In the genomic region with DNA sequence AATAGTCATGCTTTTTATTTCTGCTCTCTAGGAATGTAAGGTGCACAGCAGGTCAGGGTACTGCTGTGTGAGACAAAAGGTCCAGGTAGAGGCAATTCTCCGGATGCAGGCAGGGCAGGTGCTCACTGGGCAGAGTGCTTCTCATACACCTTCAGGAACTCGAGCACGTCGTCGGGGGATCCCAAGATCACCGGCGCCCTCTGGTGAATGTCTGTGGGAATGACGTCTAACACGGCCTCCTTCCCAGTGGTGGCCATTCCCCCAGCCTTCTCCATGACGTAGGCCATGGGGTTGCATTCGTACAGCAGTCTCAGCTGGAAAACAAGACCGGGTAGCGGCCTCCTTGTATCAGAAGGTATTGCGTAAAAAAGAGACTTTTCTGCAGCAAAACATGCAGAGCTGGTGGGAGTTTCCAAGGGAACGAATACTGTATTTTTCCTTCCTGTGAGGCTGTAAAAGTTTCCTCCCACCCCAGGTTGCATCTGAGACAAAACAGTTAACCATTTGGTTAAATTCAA, we compare ENCODE assay signal across 8 cellular contexts. TPM values are rescaled to one million over a fixed set of nuclear protein-coding genes. Genes with fewer than 3 reads are reported as not detected.
A peak's percentile ranks its signal among the peaks of the same experiment; 100 is the strongest.
DNase-seq lines count a peak whose midpoint lies in the region; ATAC-seq and TF ChIP-seq lines count a peak whose summit lies in the region.

No MANE protein-coding gene starts in this region.

- no peaks in the 10 kb centered on the region for H3K9me3 ChIP-seq in OCI-LY1 (ENCODE audit: low read length)

- DNase-seq in DMS 273 (lab: John Stamatoyannopoulos, UW; ENCODE audit: unreplicated experiment) (peak; percentile 75), fibroblast of mammary gland (ENCODE audit: low read depth) (peak; percentile 76), neural crest cell (ENCODE audit: low read depth, low spot score) (peak; percentile 84)
- peak; percentile 69 for DNase-seq in activated T-cell treated with anti-CD3 and anti-CD28 coated beads, Interleukin-2, amount 50 U/mL, for 1 hour
- DNase-seq in stimulated activated naive CD4-positive, alpha-beta T cell (lab: John Stamatoyannopoulos, UW) = peak; percentile 21 to 59 (median 44)

- H3K4me3 ChIP-seq in OCI-LY1 (ENCODE audit: low read depth, low read length, poor library complexity, severe bottlenecking) (no peak overlapping the region), fibroblast of mammary gland (ENCODE audit: control insufficient read depth, low read depth, low read length) (no peak overlapping the region)

- no peak overlapping the region for H3K4me3 Mint-ChIP-seq in neural crest cell

- H4K20me1 ChIP-seq in OCI-LY1 (ENCODE audit: insufficient read depth, low read length) = no peaks in the 10 kb centered on the region

- ATAC-seq in HG03521 (IDR thresholded peaks at IDR 0.05; ENCODE audit: unreplicated experiment) = peak; percentile 61
- ATAC-seq in HG02588 (IDR thresholded peaks at IDR 0.05; ENCODE audit: unreplicated experiment) = no peak

- H3K9ac ChIP-seq in OCI-LY1 (ENCODE audit: low read length) = no peak overlapping the region

- no peaks in the 10 kb centered on the region for H3K9me2 ChIP-seq in OCI-LY1 (ENCODE audit: low read depth, low read length)

- no peaks in the 10 kb centered on the region for H3F3A ChIP-seq in OCI-LY1 (ENCODE audit: insufficient read depth, low read length)

- H3K4me1 Mint-ChIP-seq in neural crest cell = peaks cover 15% of the 10 kb centered on the region

- H3K4me1 ChIP-seq in OCI-LY1 (ENCODE audit: insufficient read depth, low read length, severe bottlenecking) = peaks cover 53% of the 10 kb centered on the region

- H3K27me3 Mint-ChIP-seq in neural crest cell (ENCODE audit: low read depth) = no peaks in the 10 kb centered on the region

- H3K36me3 Mint-ChIP-seq in neural crest cell (ENCODE audit: low read depth) = no peaks in the 10 kb centered on the region

- H3K9me3 Mint-ChIP-seq in neural crest cell = no peaks in the 10 kb centered on the region

- H3K79me2 ChIP-seq in OCI-LY1 (ENCODE audit: insufficient read depth, low read length) = no peaks in the 10 kb centered on the region

- H3K4me2 ChIP-seq in OCI-LY1 (ENCODE audit: low read length) = peak overlapping the region; percentile 16; the same call in 1 of the 2 replicates

- TF ChIP-seq CTCF in OCI-LY1 (IDR thresholded peaks at IDR 0.05; ENCODE audit: low read length) = peak; percentile 76
- TF ChIP-seq CTCF in fibroblast of mammary gland (conservative IDR thresholded peaks at IDR 0.05; ENCODE audit: control insufficient read depth, insufficient read depth, low read depth, low read length) = peak; percentile 68
- peak; percentile 74 for TF ChIP-seq CTCF in neural crest cell (conservative IDR thresholded peaks at IDR 0.05)

- no peaks in the 10 kb centered on the region for H3K27me3 ChIP-seq in OCI-LY1 (ENCODE audit: insufficient read depth, low read length)

- no peak overlapping the region for H2AFZ ChIP-seq in OCI-LY1 (ENCODE audit: low read length)

- no peak overlapping the region for H3K27ac Mint-ChIP-seq in neural crest cell (ENCODE audit: unreplicated experiment)

- no peaks in the 10 kb centered on the region for H3K36me3 ChIP-seq in OCI-LY1 (ENCODE audit: insufficient read depth, low read length)

- H3K27ac ChIP-seq in OCI-LY1 (ENCODE audit: low read depth, low read length, poor library complexity, severe bottlenecking) = peak overlapping the region; percentile 1

RNA-seq across cellular contexts. Expression of gene FBP2, which starts 9.7 kb away (rescaled TPM):
- total RNA-seq in neural crest cell = not detected in 2 replicates

RNA-seq across cellular contexts. Expression of gene FBP1, which starts 36.0 kb away (rescaled TPM):
- total RNA-seq in neural crest cell = 0.80 and 0.86 TPM in 2 replicates

RNA-seq across cellular contexts. Expression of gene PCAT7, which starts 48.4 kb away (rescaled TPM):
- 7.4 and 8.6 TPM in 2 replicates for total RNA-seq in neural crest cell
